12 cellular contexts compared by ENCODE assay signal in genomic region chr17:2063306-2064146, GRCh38. TPM values are rescaled to one million over a fixed set of nuclear protein-coding genes. Genes with fewer than 3 reads are reported as not detected.
DNase-seq lines count a peak whose midpoint lies in the region; ATAC-seq and TF ChIP-seq lines count a peak whose summit lies in the region.
"Had no signal": no experiment of that assay in that cellular context is flagged by ENCODE, and none has a peak within 500 bp of the region (broad histone marks: within the 10 kb centered on the region; RNA-seq: fewer than 3 reads in every experiment).

No MANE protein-coding gene starts in this region.

- CTCF ChIA-PET in activated CD8-positive, alpha-beta memory T cell treated with anti-CD3 and anti-CD28 coated beads, Interleukin-2, amount 10 ng/mL, durations not matched to agents 7 days and 5 days (lab: Charles Lee): interaction anchor here (0.8 to 13.6 kb wide), 10 partner anchors 9 to 217 kb away, joined by 3 to 401 read pairs (median 5); partner anchors contain the start of gene HIC1

- H3K9me3 ChIP-seq in lower lobe of right lung: no peaks in the 10 kb centered on the region
- no peaks in the 10 kb centered on the region for H3K9me3 ChIP-seq in tibial artery

- peak overlapping the region; percentile 40 for H3K27ac ChIP-seq in caudate nucleus (ENCODE audit: low read depth, low read length)
- H3K27ac ChIP-seq in lower lobe of right lung: peak overlapping the region; percentile 87
- H3K27ac ChIP-seq in tibial artery: peak overlapping the region; percentile 58 to 59
- H3K27ac ChIP-seq: HL-60 had no signal

- ATAC-seq in activated CD8-positive, alpha-beta memory T cell treated with anti-CD3 and anti-CD28 coated beads, Interleukin-2, amount 10 ng/mL, durations not matched to agents 7 days and 5 days: peak; percentile 37
- ATAC-seq in lower lobe of right lung: no peak
- no peak for ATAC-seq in GM21825 (IDR thresholded peaks at IDR 0.05; ENCODE audit: unreplicated experiment)
- no peak for ATAC-seq in HG03025 (IDR thresholded peaks at IDR 0.05; ENCODE audit: low FRiP score, unreplicated experiment)

- H3K36me3 Mint-ChIP-seq in activated CD8-positive, alpha-beta memory T cell treated with anti-CD3 and anti-CD28 coated beads, Interleukin-2, amount 10 ng/mL, durations not matched to agents 7 days and 5 days: peaks cover 51% of the 10 kb centered on the region

- no peaks in the 10 kb centered on the region for H3K27me3 Mint-ChIP-seq in activated CD8-positive, alpha-beta memory T cell treated with anti-CD3 and anti-CD28 coated beads, Interleukin-2, amount 10 ng/mL, durations not matched to agents 7 days and 5 days

- H3K4me1 ChIP-seq in lower lobe of right lung (peaks cover 80% of the 10 kb centered on the region), tibial artery (peaks cover 0 to 62% (median 24%) of the 10 kb centered on the region in 4 donors)

- no peak overlapping the region for H3K4me3 ChIP-seq in lower lobe of right lung
- H3K4me3 ChIP-seq in tibial artery: no peak overlapping the region

- H3K4me1 Mint-ChIP-seq in activated CD8-positive, alpha-beta memory T cell treated with anti-CD3 and anti-CD28 coated beads, Interleukin-2, amount 10 ng/mL, durations not matched to agents 7 days and 5 days: peaks cover 90% of the 10 kb centered on the region

- intact Hi-C loops in lower lobe of right lung (cut with DNase I) (no loop called here), tibial artery (cut with DNase I; ENCODE audit: low total_unique reads) (no loop called here)

- peak overlapping the region; percentile 45 for H3K4me3 Mint-ChIP-seq in activated CD8-positive, alpha-beta memory T cell treated with anti-CD3 and anti-CD28 coated beads, Interleukin-2, amount 10 ng/mL, durations not matched to agents 7 days and 5 days

- peaks cover 50% of the 10 kb centered on the region for H3K36me3 ChIP-seq in lower lobe of right lung
- peaks cover 18 to 94% (median 42%) of the 10 kb centered on the region in 3 donors for H3K36me3 ChIP-seq in tibial artery

- no peaks in the 10 kb centered on the region for H3K27me3 ChIP-seq in lower lobe of right lung (ENCODE audit: low read depth)
- no peaks in the 10 kb centered on the region for H3K27me3 ChIP-seq in tibial artery

- no peak for TF ChIP-seq CTCF in lower lobe of right lung (IDR thresholded peaks at IDR 0.05)
- TF ChIP-seq CTCF in tibial artery (IDR thresholded peaks at IDR 0.05): no peak

- peak; percentile 87 for DNase-seq in activated CD8-positive, alpha-beta memory T cell treated with anti-CD3 and anti-CD28 coated beads, Interleukin-2, amount 10 ng/mL, durations not matched to agents 7 days and 5 days
- no peak for DNase-seq in activated CD8-positive, alpha-beta memory T cell treated with anti-CD3 and anti-CD28 coated beads, Interleukin-2, amount 50 U/mL, for 4 hours
- no peak for DNase-seq in caudate nucleus (lab: John Stamatoyannopoulos, UW)
- no peak for DNase-seq in lower lobe of right lung
- no peak for DNase-seq in tibial artery
- DNase-seq in GM03348 (ENCODE audit: low spot score): no peak
- DNase-seq: NCI-H2029; SIG-M5; stimulated activated naive CD4-positive, alpha-beta T cell treated with Interleukin-2 at 50 U/mL for 16 hours had no signal

- H3K9me3 Mint-ChIP-seq in activated CD8-positive, alpha-beta memory T cell treated with anti-CD3 and anti-CD28 coated beads, Interleukin-2, amount 10 ng/mL, durations not matched to agents 7 days and 5 days (ENCODE audit: low read depth): no peaks in the 10 kb centered on the region

- H3K27ac Mint-ChIP-seq in activated CD8-positive, alpha-beta memory T cell treated with anti-CD3 and anti-CD28 coated beads, Interleukin-2, amount 10 ng/mL, durations not matched to agents 7 days and 5 days: peak overlapping the region; percentile 96

RNA-seq across cellular contexts. Expression of gene HIC1, which starts 8.6 kb away (rescaled TPM):
- 100 to 1,000 TPM in 1 of 2 experiments, 10 to 100 TPM in 1; 88.5 to 122 TPM for total RNA-seq in activated CD8-positive, alpha-beta memory T cell treated with anti-CD3 and anti-CD28 coated beads, Interleukin-2, amount 10 ng/mL, durations not matched to agents 7 days and 5 days
- 20.6 TPM for total RNA-seq in lower lobe of right lung

RNA-seq across cellular contexts. Expression of gene OVCA2, which starts 21.7 kb away (rescaled TPM):
- 10 to 100 TPM; 31.7 to 42.2 TPM for total RNA-seq in activated CD8-positive, alpha-beta memory T cell treated with anti-CD3 and anti-CD28 coated beads, Interleukin-2, amount 10 ng/mL, durations not matched to agents 7 days and 5 days
- total RNA-seq in lower lobe of right lung: 20.3 TPM

RNA-seq across cellular contexts. Expression of gene DPH1, which starts 33.6 kb away (rescaled TPM):
- total RNA-seq in activated CD8-positive, alpha-beta memory T cell treated with anti-CD3 and anti-CD28 coated beads, Interleukin-2, amount 10 ng/mL, durations not matched to agents 7 days and 5 days: 10 to 100 TPM; 29.2 to 37.5 TPM
- total RNA-seq in lower lobe of right lung: 38.0 TPM

RNA-seq across cellular contexts. Expression of gene RTN4RL1, which starts 38.4 kb away (rescaled TPM):
- total RNA-seq in activated CD8-positive, alpha-beta memory T cell treated with anti-CD3 and anti-CD28 coated beads, Interleukin-2, amount 10 ng/mL, durations not matched to agents 7 days and 5 days: under 1 TPM; 0.09 to 0.45 TPM
- total RNA-seq in lower lobe of right lung: 5.8 TPM
